Comparison of ENCODE assay signal across 18 cellular contexts in genomic region chr17:72579990-72580320, GRCh38.
DNase-seq lines count a peak whose midpoint lies in the region; ATAC-seq, FAIRE-seq and TF ChIP-seq lines count a peak whose summit lies in the region.
"Had no signal": no experiment of that assay in that cellular context is flagged by ENCODE, and none has a peak within 500 bp of the region (broad histone marks: within the 10 kb centered on the region; RNA-seq: fewer than 3 reads in every experiment).

No MANE protein-coding gene starts in this region.

- H2BK12ac ChIP-seq in mesenchymal stem cell (ENCODE audit: low read length in 2 of 2) = no peak overlapping the region

- H2BK5ac ChIP-seq in mesenchymal stem cell (ENCODE audit: low read depth, low read length, poor library complexity, severe bottlenecking) = no peak overlapping the region

- H2BK15ac ChIP-seq in mesenchymal stem cell (ENCODE audit: low read depth, poor library complexity, severe bottlenecking) = no peak overlapping the region

- peaks cover 6% of the 10 kb centered on the region for H3K79me1 ChIP-seq in mesenchymal stem cell (replicated peaks; ENCODE audit: low read length, poor library complexity, severe bottlenecking)

- peaks cover 0 to 22% (median 3%) of the 10 kb centered on the region in 5 experiments for H3K9me3 Mint-ChIP-seq in brain
- H3K9me3 Mint-ChIP-seq in progenitor cell of endocrine pancreas (ENCODE audit: low read depth) = no peaks in the 10 kb centered on the region

- no peak for DNase-seq in HepG2 (ENCODE audit: low spot score)
- no peak for DNase-seq in right lobe of liver
- DNase-seq in progenitor cell of endocrine pancreas (ENCODE audit: low spot score, unreplicated experiment) = no peak
- DNase-seq in putamen (ENCODE audit: low spot score) = no peak
- DNase-seq in NCI-H1048 (lab: John Stamatoyannopoulos, UW) = no peak
- no peak for DNase-seq in mesenchymal stem cell
- DNase-seq: EL, GF-D8, KBM-7, NCI-H1436 treated with DMSO at 0.1 percent for 48 hours, NCI-H1930, NCI-H2227 treated with DMSO at 0.1 percent for 48 hours, OCI-M1, SW 1271 had no signal

- ATAC-seq in HepG2 (no peak), right lobe of liver (no peak)

- H3K4me3 Mint-ChIP-seq in brain = no peak overlapping the region
- no peak overlapping the region for H3K4me3 Mint-ChIP-seq in progenitor cell of endocrine pancreas (ENCODE audit: low read depth)
- H3K4me3 Mint-ChIP-seq: CD14-positive monocyte had no signal

- intact Hi-C loops in HepG2 (cut with micrococcal nuclease; ENCODE audit: unreplicated experiment) (loop anchor here (1.0 to 2.0 kb wide), 3 partner anchors 8 to 13 kb away; no protein-coding TSS in a partner anchor), right lobe of liver (cut with DNase I) (no loop called here)

- WGBS in HepG2 (ENCODE audit: low lambda C conversion rate) = 67% methylated on average over 2 of the region's 2 CpGs
- WGBS in right lobe of liver (ENCODE audit: insufficient coverage, low coverage, low lambda C conversion rate, missing lambda C conversion rate) = 75% methylated on average over 2 of the region's 2 CpGs
- 87% methylated on average over 2 of the region's 2 CpGs for WGBS in mesenchymal stem cell

- no TSS peak for BruUV-seq in HepG2 (replicated peaks; lab: Mats Ljungman, UMichigan)

- H4K8ac ChIP-seq in mesenchymal stem cell (ENCODE audit: low read length) = no peak overlapping the region

- no peak for TF ChIP-seq RAD21 in HepG2 (CRISPR knock-in tag; IDR thresholded peaks at IDR 0.05)

- H3K4me2 ChIP-seq in HepG2 (ENCODE audit: low read depth, low read length) (peak overlapping the region; percentile 71), mesenchymal stem cell (ENCODE audit: low read length, poor library complexity, severe bottlenecking) (no peak overlapping the region)

- no peaks in the 10 kb centered on the region for H4K20me1 ChIP-seq in HepG2 (ENCODE audit: insufficient read depth, low read length)

- H2AK5ac ChIP-seq in mesenchymal stem cell (ENCODE audit: low read length, severe bottlenecking) = no peak overlapping the region

- peaks cover 90% of the 10 kb centered on the region for H3K79me2 ChIP-seq in HepG2 (ENCODE audit: insufficient read depth, low read length)

- H2AFZ ChIP-seq in HepG2 (ENCODE audit: low read length) (no peak overlapping the region), mesenchymal stem cell (ENCODE audit: low read depth, low read length) (no peak overlapping the region)

- 0 out of 5 replicates have a peak, but pooled peaks cover 2 to 4% of the 10 kb centered on the region in 2 experiments for H3K36me3 ChIP-seq in HepG2 (replicated peaks in 1 of 2; ENCODE audit: control insufficient read depth in 1 of 2, insufficient read depth in 2 of 2, low read length in 2 of 2)
- H3K36me3 ChIP-seq in right lobe of liver = no peaks in the 10 kb centered on the region
- peaks cover 0 to 3% of the 10 kb centered on the region in 2 experiments for H3K36me3 ChIP-seq in mesenchymal stem cell (ENCODE audit: control insufficient read depth in 1 of 2, insufficient read depth in 2 of 2, low read depth in 1 of 2, low read length in 2 of 2)

- H3K9ac ChIP-seq in HepG2 (ENCODE audit: insufficient read depth, low read depth, low read length) (peak overlapping the region; percentile 70), mesenchymal stem cell (ENCODE audit: low read length) (no peak overlapping the region)

- TF ChIP-seq POLR2A in HepG2 (IDR thresholded peaks at IDR 0.05; ENCODE audit: insufficient read depth in 1 of 2, low read depth in 2 of 2, low read length in 2 of 2) = no peak
- TF ChIP-seq POLR2A in right lobe of liver (IDR thresholded peaks at IDR 0.05) = no peak

- TF ChIP-seq EP300 in HepG2 (IDR thresholded peaks at IDR 0.05; ENCODE audit: low read depth in 2 of 2, low read length in 2 of 2) = no peak
- no peak for TF ChIP-seq EP300 in HepG2 (CRISPR knock-in tag; IDR thresholded peaks at IDR 0.05; ENCODE audit: borderline replicate concordance)

- no peak overlapping the region for H3K4ac ChIP-seq in mesenchymal stem cell (ENCODE audit: low read depth in 1 of 2, low read length in 2 of 2)

- CTCF ChIA-PET in HepG2 (lab: Yijun Ruan, JAX; ENCODE audit: low intra/inter-chr PET ratio, low total read pairs) = no interaction called here

- TF ChIP-seq CTCF in HepG2 (CRISPR knock-in tag; IDR thresholded peaks at IDR 0.05) (no peak), right lobe of liver (IDR thresholded peaks at IDR 0.05) (no peak), brain (conservative IDR thresholded peaks at IDR 0.05) (no peak), progenitor cell of endocrine pancreas (IDR thresholded peaks at IDR 0.05; ENCODE audit: unreplicated experiment) (no peak)

- FAIRE-seq in HepG2 (lab: Jason Lieb, UNC) = no peak
- FAIRE-seq: GM19239 had no signal

- in situ Hi-C loops in HepG2 (cut with HindIII; ENCODE audit: extremely low pct_ligation_motif_present, low pct_unique_long_range_greater_than_20kb) = loop anchor here (10.0 kb wide), 1 partner anchor 615 kb away; the partner anchor contains the start of gene COG1

- H3K27ac Mint-ChIP-seq in brain (peak overlapping the region in 3 of 5 experiments; percentile 21 to 39 (median 34)), progenitor cell of endocrine pancreas (peak overlapping the region; percentile 91)
- H3K27ac Mint-ChIP-seq: CD14-positive monocyte had no signal

- no peak overlapping the region for H3K14ac ChIP-seq in mesenchymal stem cell (ENCODE audit: low read length in 2 of 2)

- POLR2A ChIA-PET in HepG2 (lab: Yijun Ruan, JAX) = interaction anchor here (0.8 to 5.2 kb wide), 24 partner anchors 8 to 899 kb away, joined by 3 to 117 read pairs (median 6); no protein-coding TSS in a partner anchor

- H2BK120ac ChIP-seq in mesenchymal stem cell (ENCODE audit: low read depth, low read length) = no peak overlapping the region

- H3K27me3 Mint-ChIP-seq in brain = peaks cover 5% of the 10 kb centered on the region
- H3K27me3 Mint-ChIP-seq in progenitor cell of endocrine pancreas = no peaks in the 10 kb centered on the region

- H3K27ac ChIP-seq in HepG2 (ENCODE audit: extremely low read length, insufficient read depth, low read length) (peak overlapping the region; percentile 80), right lobe of liver (no peak overlapping the region), mesenchymal stem cell (ENCODE audit: low read length, poor library complexity, severe bottlenecking) (no peak overlapping the region)
- H3K27ac ChIP-seq: SK-N-MC had no signal

- H3K27me3 ChIP-seq in HepG2 (ENCODE audit: control insufficient read depth in 1 of 2, insufficient read depth in 2 of 2, low read length in 2 of 2) = no peaks in the 10 kb centered on the region
- no peaks in the 10 kb centered on the region for H3K27me3 ChIP-seq in right lobe of liver
- H3K27me3 ChIP-seq in mesenchymal stem cell (ENCODE audit: control insufficient read depth in 1 of 2, insufficient read depth in 1 of 2, low read length in 2 of 2) = peaks cover 0 to 6% of the 10 kb centered on the region in 2 experiments

- peaks cover 28% of the 10 kb centered on the region for H3K36me3 Mint-ChIP-seq in brain
- peaks cover 7% of the 10 kb centered on the region for H3K36me3 Mint-ChIP-seq in progenitor cell of endocrine pancreas (ENCODE audit: insufficient read depth)
- H3K36me3 Mint-ChIP-seq: CD14-positive monocyte had no signal

- H3K4me1 Mint-ChIP-seq in brain = peaks cover 64% of the 10 kb centered on the region
- H3K4me1 Mint-ChIP-seq in progenitor cell of endocrine pancreas (ENCODE audit: low read depth) = peaks cover 59% of the 10 kb centered on the region
- H3K4me1 Mint-ChIP-seq: CD14-positive monocyte had no signal

- no peak overlapping the region for H4K91ac ChIP-seq in mesenchymal stem cell (ENCODE audit: low read length)

- H3K4me1 ChIP-seq in HepG2 (ENCODE audit: insufficient read depth, low read length) (peaks cover 79% of the 10 kb centered on the region), right lobe of liver (no peaks in the 10 kb centered on the region), mesenchymal stem cell (ENCODE audit: control insufficient read depth, insufficient read depth, low read depth, low read length) (peaks cover 22% of the 10 kb centered on the region)

- H3K23ac ChIP-seq in mesenchymal stem cell (ENCODE audit: low read length in 2 of 2) = no peak overlapping the region

- H3K4me3 ChIP-seq in HepG2 (replicated peaks in 1 of 3; ENCODE audit: insufficient read depth in 1 of 3, low read depth in 2 of 3, low read length in 3 of 3) (no peak overlapping the region), right lobe of liver (no peak overlapping the region), mesenchymal stem cell (ENCODE audit: insufficient read depth in 1 of 2, low read depth in 1 of 2, low read length in 2 of 2) (no peak overlapping the region)
- H3K4me3 ChIP-seq: SK-N-MC had no signal

- H3K9me3 ChIP-seq in HepG2 (ENCODE audit: low read length) (no peaks in the 10 kb centered on the region), right lobe of liver (no peaks in the 10 kb centered on the region), mesenchymal stem cell (ENCODE audit: control insufficient read depth, low read length) (peaks cover 3% of the 10 kb centered on the region)

- H3K18ac ChIP-seq in mesenchymal stem cell (ENCODE audit: low read depth in 1 of 2, low read length in 2 of 2) = no peak overlapping the region

TF ChIP-seq in HepG2, 621 proteins besides CTCF, POLR2A, EP300 and RAD21 (continues in another document):
- TF ChIP-seq HDAC2 (CRISPR knock-in tag; IDR thresholded peaks at IDR 0.05) (no peak), ATRX (CRISPR knock-in tag; IDR thresholded peaks at IDR 0.05; ENCODE audit: borderline replicate concordance) (no peak), ZMAT3 (CRISPR knock-in tag; conservative IDR thresholded peaks at IDR 0.05) (no peak), TEAD2 (CRISPR knock-in tag; IDR thresholded peaks at IDR 0.05) (no peak), ZNF850 (CRISPR knock-in tag; conservative IDR thresholded peaks at IDR 0.05) (no peak), ARNT2 (CRISPR knock-in tag; IDR thresholded peaks at IDR 0.05; ENCODE audit: low read depth) (no peak), CEBPB (IDR thresholded peaks at IDR 0.05; ENCODE audit: borderline replicate concordance, low read depth, low read length) (no peak), KLF13 (CRISPR knock-in tag; IDR thresholded peaks at IDR 0.05) (no peak), GPN1 (CRISPR knock-in tag; IDR thresholded peaks at IDR 0.05; ENCODE audit: borderline replicate concordance) (no peak), ZNF44 (CRISPR knock-in tag; IDR thresholded peaks at IDR 0.05) (no peak), MYC (CRISPR knock-in tag; IDR thresholded peaks at IDR 0.05; ENCODE audit: borderline replicate concordance) (no peak), MXD1 (CRISPR knock-in tag; IDR thresholded peaks at IDR 0.05) (no peak), ZNF878 (CRISPR knock-in tag; IDR thresholded peaks at IDR 0.05) (0 out of 2 replicates have a peak, but pooled peaks have one; percentile 8), ZNF550 (CRISPR knock-in tag; IDR thresholded peaks at IDR 0.05; ENCODE audit: borderline replicate concordance) (0 out of 2 replicates have a peak, but pooled peaks have one; percentile 65)
